In the genomic region with DNA sequence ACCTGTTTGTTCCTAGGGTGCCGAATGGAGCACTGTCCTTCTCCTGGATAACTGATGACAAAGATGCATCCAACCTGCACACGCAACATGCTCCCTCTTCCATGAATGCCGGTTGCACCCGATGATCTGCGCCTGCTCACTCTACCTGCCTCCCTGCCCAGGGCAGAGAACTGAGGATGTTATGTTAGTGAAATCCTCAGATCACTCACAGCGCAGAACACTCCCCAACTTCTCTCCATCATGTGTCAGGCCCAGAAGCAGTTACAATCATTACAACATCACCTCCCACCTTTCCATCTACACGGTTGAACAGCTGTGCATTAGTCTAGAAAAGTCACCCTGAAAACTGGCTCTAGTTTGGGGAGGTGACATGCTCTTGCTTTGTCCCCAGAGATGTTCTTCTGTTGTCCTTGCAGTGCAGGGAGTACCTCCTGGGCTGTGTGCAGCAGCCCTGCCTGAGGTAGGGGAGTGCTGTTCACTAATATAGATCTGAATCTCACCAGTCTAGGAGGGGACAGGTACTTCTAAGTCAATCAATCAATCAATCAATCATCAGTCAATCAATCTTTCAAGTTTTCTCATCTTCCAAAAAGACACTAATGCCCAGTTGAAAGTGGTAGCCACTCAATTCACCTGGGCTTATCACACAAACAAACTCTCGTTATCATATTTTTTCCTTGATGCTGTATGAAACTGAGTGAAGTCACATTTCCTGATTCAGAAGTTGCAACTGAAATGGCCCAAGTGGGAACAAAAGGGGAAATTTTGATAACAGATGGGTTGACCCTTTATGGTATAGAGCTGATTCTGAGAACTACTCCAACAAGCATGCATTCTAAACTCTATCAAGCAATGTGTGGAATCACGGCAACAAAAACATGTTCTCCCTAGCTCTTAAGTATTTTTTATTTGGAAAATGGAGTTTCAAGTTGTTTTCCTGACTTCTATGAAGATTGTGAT, we compare ENCODE assay signal across 1 cellular context.
TF ChIP-seq lines count a peak whose summit lies in the region.

No MANE protein-coding gene starts in this region.

TF ChIP-seq in SK-N-SH treated with all-trans-retinoic acid at 6 μM for 48 hours, 23 proteins besides CTCF, POLR2A, EP300 and RAD21 (continued from another document):
- TF ChIP-seq, protein P1, sequence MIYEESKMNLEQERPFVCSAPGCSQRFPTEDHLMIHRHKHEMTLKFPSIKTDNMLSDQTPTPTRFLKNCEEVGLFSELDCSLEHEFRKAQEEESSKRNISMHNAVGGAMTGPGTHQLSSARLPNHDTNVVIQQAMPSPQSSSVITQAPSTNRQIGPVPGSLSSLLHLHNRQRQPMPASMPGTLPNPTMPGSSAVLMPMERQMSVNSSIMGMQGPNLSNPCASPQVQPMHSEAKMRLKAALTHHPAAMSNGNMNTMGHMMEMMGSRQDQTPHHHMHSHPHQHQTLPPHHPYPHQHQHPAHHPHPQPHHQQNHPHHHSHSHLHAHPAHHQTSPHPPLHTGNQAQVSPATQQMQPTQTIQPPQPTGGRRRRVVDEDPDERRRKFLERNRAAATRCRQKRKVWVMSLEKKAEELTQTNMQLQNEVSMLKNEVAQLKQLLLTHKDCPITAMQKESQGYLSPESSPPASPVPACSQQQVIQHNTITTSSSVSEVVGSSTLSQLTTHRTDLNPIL (CRISPR knock-in tag; IDR thresholded peaks at IDR 0.05; ENCODE audit: low read depth), result no peak
- TF ChIP-seq, protein P2, sequence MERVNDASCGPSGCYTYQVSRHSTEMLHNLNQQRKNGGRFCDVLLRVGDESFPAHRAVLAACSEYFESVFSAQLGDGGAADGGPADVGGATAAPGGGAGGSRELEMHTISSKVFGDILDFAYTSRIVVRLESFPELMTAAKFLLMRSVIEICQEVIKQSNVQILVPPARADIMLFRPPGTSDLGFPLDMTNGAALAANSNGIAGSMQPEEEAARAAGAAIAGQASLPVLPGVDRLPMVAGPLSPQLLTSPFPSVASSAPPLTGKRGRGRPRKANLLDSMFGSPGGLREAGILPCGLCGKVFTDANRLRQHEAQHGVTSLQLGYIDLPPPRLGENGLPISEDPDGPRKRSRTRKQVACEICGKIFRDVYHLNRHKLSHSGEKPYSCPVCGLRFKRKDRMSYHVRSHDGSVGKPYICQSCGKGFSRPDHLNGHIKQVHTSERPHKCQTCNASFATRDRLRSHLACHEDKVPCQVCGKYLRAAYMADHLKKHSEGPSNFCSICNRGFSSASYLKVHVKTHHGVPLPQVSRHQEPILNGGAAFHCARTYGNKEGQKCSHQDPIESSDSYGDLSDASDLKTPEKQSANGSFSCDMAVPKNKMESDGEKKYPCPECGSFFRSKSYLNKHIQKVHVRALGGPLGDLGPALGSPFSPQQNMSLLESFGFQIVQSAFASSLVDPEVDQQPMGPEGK (CRISPR knock-in tag; IDR thresholded peaks at IDR 0.05; ENCODE audit: borderline replicate concordance), result no peak
- TF ChIP-seq, protein P3, sequence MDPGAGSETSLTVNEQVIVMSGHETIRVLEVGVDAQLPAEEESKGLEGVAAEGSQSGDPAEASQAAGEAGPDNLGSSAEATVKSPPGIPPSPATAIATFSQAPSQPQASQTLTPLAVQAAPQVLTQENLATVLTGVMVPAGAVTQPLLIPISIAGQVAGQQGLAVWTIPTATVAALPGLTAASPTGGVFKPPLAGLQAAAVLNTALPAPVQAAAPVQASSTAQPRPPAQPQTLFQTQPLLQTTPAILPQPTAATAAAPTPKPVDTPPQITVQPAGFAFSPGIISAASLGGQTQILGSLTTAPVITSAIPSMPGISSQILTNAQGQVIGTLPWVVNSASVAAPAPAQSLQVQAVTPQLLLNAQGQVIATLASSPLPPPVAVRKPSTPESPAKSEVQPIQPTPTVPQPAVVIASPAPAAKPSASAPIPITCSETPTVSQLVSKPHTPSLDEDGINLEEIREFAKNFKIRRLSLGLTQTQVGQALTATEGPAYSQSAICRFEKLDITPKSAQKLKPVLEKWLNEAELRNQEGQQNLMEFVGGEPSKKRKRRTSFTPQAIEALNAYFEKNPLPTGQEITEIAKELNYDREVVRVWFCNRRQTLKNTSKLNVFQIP (CRISPR knock-in tag; IDR thresholded peaks at IDR 0.05; ENCODE audit: borderline replicate concordance, low read depth), result no peak
- TF ChIP-seq GLIS3 (CRISPR knock-in tag; IDR thresholded peaks at IDR 0.05) (no peak), PPARA (CRISPR knock-in tag; IDR thresholded peaks at IDR 0.05; ENCODE audit: borderline replicate concordance) (no peak), ZFP30 (CRISPR knock-in tag; IDR thresholded peaks at IDR 0.05) (no peak), ZFP3 (CRISPR knock-in tag; IDR thresholded peaks at IDR 0.05) (no peak), TOX (CRISPR knock-in tag; IDR thresholded peaks at IDR 0.05; ENCODE audit: borderline replicate concordance) (no peak), ZNF70 (CRISPR knock-in tag; IDR thresholded peaks at IDR 0.05) (no peak), SNAI2 (CRISPR knock-in tag; IDR thresholded peaks at IDR 0.05) (no peak)
- TF ChIP-seq, protein P4, sequence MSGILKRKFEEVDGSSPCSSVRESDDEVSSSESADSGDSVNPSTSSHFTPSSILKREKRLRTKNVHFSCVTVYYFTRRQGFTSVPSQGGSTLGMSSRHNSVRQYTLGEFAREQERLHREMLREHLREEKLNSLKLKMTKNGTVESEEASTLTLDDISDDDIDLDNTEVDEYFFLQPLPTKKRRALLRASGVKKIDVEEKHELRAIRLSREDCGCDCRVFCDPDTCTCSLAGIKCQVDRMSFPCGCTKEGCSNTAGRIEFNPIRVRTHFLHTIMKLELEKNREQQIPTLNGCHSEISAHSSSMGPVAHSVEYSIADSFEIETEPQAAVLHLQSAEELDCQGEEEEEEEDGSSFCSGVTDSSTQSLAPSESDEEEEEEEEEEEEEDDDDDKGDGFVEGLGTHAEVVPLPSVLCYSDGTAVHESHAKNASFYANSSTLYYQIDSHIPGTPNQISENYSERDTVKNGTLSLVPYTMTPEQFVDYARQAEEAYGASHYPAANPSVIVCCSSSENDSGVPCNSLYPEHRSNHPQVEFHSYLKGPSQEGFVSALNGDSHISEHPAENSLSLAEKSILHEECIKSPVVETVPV (CRISPR knock-in tag; IDR thresholded peaks at IDR 0.05), result no peak
